24 cellular contexts compared by ENCODE assay signal in the genomic region with DNA sequence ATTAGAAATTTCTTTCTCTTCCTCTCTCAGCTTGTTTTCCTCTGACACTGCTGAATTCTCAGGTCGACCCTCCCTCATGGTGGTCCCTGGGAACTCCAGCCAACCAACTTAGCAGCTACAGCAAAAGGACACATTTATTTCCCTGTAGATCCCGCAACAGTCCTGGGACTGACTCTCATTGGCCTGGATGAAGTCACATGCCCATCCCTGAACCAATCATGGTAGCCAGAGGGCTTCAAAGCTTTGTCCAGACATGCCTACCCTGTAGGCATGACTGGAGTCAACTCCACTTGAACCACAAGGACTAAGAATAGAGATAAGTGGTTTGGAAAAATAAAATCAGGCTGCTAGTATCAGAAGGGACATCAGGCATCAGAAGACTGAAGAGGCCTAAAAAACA.
"Had no signal": no experiment of that assay in that cellular context is flagged by ENCODE, and none has a peak within 500 bp of the region (broad histone marks: within the 10 kb centered on the region; RNA-seq: fewer than 3 reads in every experiment).

No MANE protein-coding gene starts in this region.

- H3K9me3 ChIP-seq: gastrocnemius medialis, mucosa of descending colon, ovary, psoas muscle, sigmoid colon, stomach, tibial artery had no signal

- H3K36me3 Mint-ChIP-seq: memory B cell; naive thymus-derived CD4-positive, alpha-beta T cell; type B pancreatic cell had no signal

- H3K27me3 ChIP-seq: gastrocnemius medialis, ovary, sigmoid colon, stomach, tibial artery had no signal

- ATAC-seq: gastrocnemius medialis; left ventricle myocardium superior; mucosa of descending colon; naive thymus-derived CD4-positive, alpha-beta T cell; psoas muscle; right cardiac atrium had no signal

- H3K27me3 Mint-ChIP-seq: type B pancreatic cell had no signal

- H3K4me3 Mint-ChIP-seq: memory B cell; naive thymus-derived CD4-positive, alpha-beta T cell; nephron progenitor cell; type B pancreatic cell had no signal

- H3K36me3 ChIP-seq: gastrocnemius medialis, ovary, sigmoid colon, stomach, tibial artery had no signal

- H3K4me1 Mint-ChIP-seq: memory B cell; naive thymus-derived CD4-positive, alpha-beta T cell; nephron progenitor cell had no signal

- H3K27ac Mint-ChIP-seq: memory B cell; naive thymus-derived CD4-positive, alpha-beta T cell; nephron progenitor cell; type B pancreatic cell had no signal

- H3K27ac ChIP-seq: gastrocnemius medialis, ovary, psoas muscle, sigmoid colon, skin epidermis, stomach, tibial artery had no signal

- H3K4me1 ChIP-seq: gastrocnemius medialis, psoas muscle, sigmoid colon, tibial artery had no signal

- DNase-seq: dorsolateral prefrontal cortex; effector CD4-positive, alpha-beta T cell; gastrocnemius medialis; head of caudate nucleus; left ventricle myocardium superior; mucosa of descending colon; naive thymus-derived CD4-positive, alpha-beta T cell; nephron progenitor cell; occipital lobe; ovary; posterior cingulate gyrus; psoas muscle; right cardiac atrium; sigmoid colon; stimulated activated CD4-positive, alpha-beta T cell treated with anti-CD3 and anti-CD28 coated beads, Interleukin-15, amount 100 ng/mL, for 24 hours; stimulated activated CD4-positive, alpha-beta T cell treated with anti-CD3 and anti-CD28 coated beads, Interleukin-4, amount 100 ng/mL, for 1 hour; stimulated activated CD8-positive, alpha-beta memory T cell treated with anti-CD3 and anti-CD28 coated beads, Interleukin-4, amount 100 ng/mL, for 48 hours; stimulated activated naive CD4-positive, alpha-beta T cell treated with Interleukin-2 at 50 U/mL for 16 hours; stomach; tibial artery had no signal

- H3K4me3 ChIP-seq: dorsolateral prefrontal cortex, gastrocnemius medialis, lung, mucosa of descending colon, ovary, psoas muscle, sigmoid colon, skin epidermis, stomach, tibial artery had no signal

- H3K9me3 Mint-ChIP-seq: nephron progenitor cell, type B pancreatic cell had no signal
